33 cellular contexts compared by ENCODE assay signal in genomic region chr1:175009532-175009931, GRCh38. TPM values are rescaled to one million over a fixed set of nuclear protein-coding genes. Genes with fewer than 3 reads are reported as not detected.
DNase-seq lines count a peak whose midpoint lies in the region; ATAC-seq, FAIRE-seq and TF ChIP-seq lines count a peak whose summit lies in the region.
"Had no signal": no experiment of that assay in that cellular context is flagged by ENCODE, and none has a peak within 500 bp of the region (broad histone marks: within the 10 kb centered on the region; RNA-seq: fewer than 3 reads in every experiment).

No MANE protein-coding gene starts in this region.

- no peaks in the 10 kb centered on the region; the same call in 1 of the 2 replicates for H4K20me1 ChIP-seq in HepG2 (ENCODE audit: insufficient read depth, low read length)

- DNase-seq in activated CD4-positive, alpha-beta memory T cell treated with anti-CD3 and anti-CD28 coated beads for 36 hours = no peak
- DNase-seq in activated CD4-positive, alpha-beta memory T cell treated with anti-CD3 and anti-CD28 coated beads, Interleukin-2, amount 10 ng/mL, durations not matched to agents 7 days and 5 days = no peak
- DNase-seq in MV-4-11 (lab: John Stamatoyannopoulos, UW) (peak; percentile 23), HepG2 (ENCODE audit: low spot score) (no peak), AG20443 (ENCODE audit: low spot score) (no peak), HUDEP-2 (lab: John Stamatoyannopoulos, UW; ENCODE audit: unreplicated experiment in 76 of 76) (no peak)
- DNase-seq in activated T-helper 1 cell treated with anti-CD3 and anti-CD28 coated beads, Interleukin-12 subunit alpha, Interleukin-12 subunit beta, Interleukin-2, Interleukin-4 antibody, amounts not matched to agents 30 ng/mL and 10 ng/mL and 1 ng/mL, durations not matched to agents 14 hours and 24 hours and 36 hours (ENCODE audit: low spot score) = no peak
- DNase-seq: activated CD4-positive, alpha-beta T cell treated with anti-CD3 and anti-CD28 coated beads, Interleukin-2, amount 50 U/mL, for 48 hours; activated naive CD4-positive, alpha-beta T cell; AML-193; CD8-positive, alpha-beta memory T cell; DMS153; effector CD8-positive, alpha-beta T cell; foreskin fibroblast; H7; heart left ventricle; KG1; kidney; NCI-H1436 treated with DMSO at 0.1 percent for 48 hours; NCI-H2107; NCI-H446; NCI-H774; pancreas; SK-N-SH; T-helper 2 cell; WERI-Rb-1 had no signal

- H3K79me2 ChIP-seq in HepG2 (ENCODE audit: insufficient read depth, low read length) = peaks cover 38% of the 10 kb centered on the region

- H3K27me3 Mint-ChIP-seq in activated CD4-positive, alpha-beta memory T cell treated with anti-CD3 and anti-CD28 coated beads for 36 hours = no peaks in the 10 kb centered on the region
- no peaks in the 10 kb centered on the region for H3K27me3 Mint-ChIP-seq in activated CD4-positive, alpha-beta memory T cell treated with anti-CD3 and anti-CD28 coated beads, Interleukin-2, amount 10 ng/mL, durations not matched to agents 7 days and 5 days
- no peaks in the 10 kb centered on the region for H3K27me3 Mint-ChIP-seq in activated T-helper 1 cell treated with anti-CD3 and anti-CD28 coated beads, Interleukin-12 subunit alpha, Interleukin-12 subunit beta, Interleukin-2, Interleukin-4 antibody, amounts not matched to agents 30 ng/mL and 10 ng/mL and 1 ng/mL, durations not matched to agents 14 hours and 24 hours and 36 hours (ENCODE audit: insufficient read depth)
- H3K27me3 Mint-ChIP-seq: CD8-positive, alpha-beta memory T cell; type B pancreatic cell had no signal

- CTCF ChIA-PET in activated CD4-positive, alpha-beta memory T cell treated with anti-CD3 and anti-CD28 coated beads for 36 hours (lab: Charles Lee) = no interaction called here
- CTCF ChIA-PET in activated CD4-positive, alpha-beta memory T cell treated with anti-CD3 and anti-CD28 coated beads, Interleukin-2, amount 10 ng/mL, durations not matched to agents 7 days and 5 days (lab: Charles Lee) = interaction anchor here (1.5 kb wide), 1 partner anchor 10 kb away, joined by 3 read pairs; the partner anchor contains the start of gene CACYBP
- CTCF ChIA-PET in HepG2 (lab: Yijun Ruan, JAX; ENCODE audit: low intra/inter-chr PET ratio, low total read pairs) = no interaction called here

- no peaks in the 10 kb centered on the region for H3K9me3 Mint-ChIP-seq in activated CD4-positive, alpha-beta memory T cell treated with anti-CD3 and anti-CD28 coated beads for 36 hours
- H3K9me3 Mint-ChIP-seq in activated CD4-positive, alpha-beta memory T cell treated with anti-CD3 and anti-CD28 coated beads, Interleukin-2, amount 10 ng/mL, durations not matched to agents 7 days and 5 days = no peaks in the 10 kb centered on the region
- H3K9me3 Mint-ChIP-seq in activated T-helper 1 cell treated with anti-CD3 and anti-CD28 coated beads, Interleukin-12 subunit alpha, Interleukin-12 subunit beta, Interleukin-2, Interleukin-4 antibody, amounts not matched to agents 30 ng/mL and 10 ng/mL and 1 ng/mL, durations not matched to agents 14 hours and 24 hours and 36 hours = no peaks in the 10 kb centered on the region
- H3K9me3 Mint-ChIP-seq: CD8-positive, alpha-beta memory T cell; neural crest cell; type B pancreatic cell had no signal

- TF ChIP-seq CTCF in HepG2 (CRISPR knock-in tag; IDR thresholded peaks at IDR 0.05) = no peak

- intact Hi-C loops in activated CD4-positive, alpha-beta memory T cell treated with anti-CD3 and anti-CD28 coated beads for 36 hours (cut with micrococcal nuclease) = no loop called here
- intact Hi-C loops in activated T-helper 1 cell treated with anti-CD3 and anti-CD28 coated beads, Interleukin-12 subunit alpha, Interleukin-12 subunit beta, Interleukin-2, Interleukin-4 antibody, amounts not matched to agents 30 ng/mL and 10 ng/mL and 1 ng/mL, durations not matched to agents 14 hours and 24 hours and 36 hours (cut with micrococcal nuclease) = no loop called here
- intact Hi-C loops in HepG2 (cut with micrococcal nuclease; ENCODE audit: unreplicated experiment) = no loop called here

- POLR2A ChIA-PET in activated CD4-positive, alpha-beta memory T cell treated with anti-CD3 and anti-CD28 coated beads for 36 hours (lab: Charles Lee) = interaction anchor here (1.2 kb wide), 1 partner anchor 13 kb away, joined by 3 read pairs; no protein-coding TSS in a partner anchor
- POLR2A ChIA-PET in activated CD4-positive, alpha-beta memory T cell treated with anti-CD3 and anti-CD28 coated beads, Interleukin-2, amount 10 ng/mL, durations not matched to agents 7 days and 5 days (lab: Charles Lee) = interaction anchor here (1.1 to 4.2 kb wide), 2 partner anchors 10 to 14 kb away, joined by 3 to 22 read pairs; partner anchors contain the start of genes CACYBP and MRPS14
- POLR2A ChIA-PET in HepG2 (lab: Yijun Ruan, JAX) = interaction anchor here (0.7 to 1.2 kb wide), 3 partner anchors 9 to 13 kb away, joined by 3 to 5 read pairs (median 3); partner anchors contain the start of gene CACYBP

- peaks cover 11 to 86% of the 10 kb centered on the region in 2 experiments for H3K36me3 ChIP-seq in HepG2 (replicated peaks in 1 of 2; ENCODE audit: control insufficient read depth in 1 of 2, insufficient read depth in 2 of 2, low read length in 2 of 2)

- ATAC-seq in HepG2 (no peak), HG03095 (IDR thresholded peaks at IDR 0.05; ENCODE audit: unreplicated experiment) (no peak)
- ATAC-seq: pancreas had no signal

- no peak overlapping the region for H3K9ac ChIP-seq in HepG2 (ENCODE audit: insufficient read depth, low read depth, low read length)
- H3K9ac ChIP-seq: SK-N-SH had no signal

- H3K4me1 ChIP-seq in HepG2 (ENCODE audit: insufficient read depth, low read length) = no peaks in the 10 kb centered on the region
- H3K4me1 ChIP-seq: pancreas had no signal

- TF ChIP-seq EP300 in HepG2 (IDR thresholded peaks at IDR 0.05; ENCODE audit: low read depth in 2 of 2, low read length in 2 of 2) (no peak), HepG2 (CRISPR knock-in tag; IDR thresholded peaks at IDR 0.05; ENCODE audit: borderline replicate concordance) (no peak)

- H3K9me3 ChIP-seq in HepG2 (ENCODE audit: low read length) = no peaks in the 10 kb centered on the region
- H3K9me3 ChIP-seq: heart left ventricle, pancreas, SK-N-SH had no signal

- no peak overlapping the region for H3K27ac ChIP-seq in HepG2 (ENCODE audit: extremely low read length, insufficient read depth, low read length)
- H3K27ac ChIP-seq: heart left ventricle, pancreas, RWPE1, WERI-Rb-1 had no signal

- peaks cover 18% of the 10 kb centered on the region for H3K4me1 Mint-ChIP-seq in activated CD4-positive, alpha-beta memory T cell treated with anti-CD3 and anti-CD28 coated beads for 36 hours (ENCODE audit: low read depth)
- peaks cover 21% of the 10 kb centered on the region for H3K4me1 Mint-ChIP-seq in activated CD4-positive, alpha-beta memory T cell treated with anti-CD3 and anti-CD28 coated beads, Interleukin-2, amount 10 ng/mL, durations not matched to agents 7 days and 5 days
- peaks cover 32% of the 10 kb centered on the region for H3K4me1 Mint-ChIP-seq in activated T-helper 1 cell treated with anti-CD3 and anti-CD28 coated beads, Interleukin-12 subunit alpha, Interleukin-12 subunit beta, Interleukin-2, Interleukin-4 antibody, amounts not matched to agents 30 ng/mL and 10 ng/mL and 1 ng/mL, durations not matched to agents 14 hours and 24 hours and 36 hours (ENCODE audit: low read depth)
- H3K4me1 Mint-ChIP-seq: neural crest cell had no signal

- no peaks in the 10 kb centered on the region for H3K27me3 ChIP-seq in HepG2 (ENCODE audit: control insufficient read depth in 1 of 2, insufficient read depth in 2 of 2, low read length in 2 of 2)
- H3K27me3 ChIP-seq: heart left ventricle, pancreas had no signal

- no peak for TF ChIP-seq RAD21 in HepG2 (CRISPR knock-in tag; IDR thresholded peaks at IDR 0.05)

- peaks cover 58% of the 10 kb centered on the region for H3K36me3 Mint-ChIP-seq in activated CD4-positive, alpha-beta memory T cell treated with anti-CD3 and anti-CD28 coated beads for 36 hours
- H3K36me3 Mint-ChIP-seq in activated CD4-positive, alpha-beta memory T cell treated with anti-CD3 and anti-CD28 coated beads, Interleukin-2, amount 10 ng/mL, durations not matched to agents 7 days and 5 days (ENCODE audit: low read depth) = peaks cover 75% of the 10 kb centered on the region
- peaks cover 65% of the 10 kb centered on the region for H3K36me3 Mint-ChIP-seq in activated T-helper 1 cell treated with anti-CD3 and anti-CD28 coated beads, Interleukin-12 subunit alpha, Interleukin-12 subunit beta, Interleukin-2, Interleukin-4 antibody, amounts not matched to agents 30 ng/mL and 10 ng/mL and 1 ng/mL, durations not matched to agents 14 hours and 24 hours and 36 hours (ENCODE audit: low read depth)

- no peak overlapping the region for H2AFZ ChIP-seq in HepG2 (ENCODE audit: low read length)

- no peak overlapping the region for H3K4me2 ChIP-seq in HepG2 (ENCODE audit: low read depth, low read length)
- H3K4me2 ChIP-seq: SK-N-SH, smooth muscle cell had no signal

- FAIRE-seq in HepG2 (lab: Jason Lieb, UNC) = peak; percentile 4
- FAIRE-seq: A204.1, kidney, pancreas had no signal

- in situ Hi-C loops in HepG2 (cut with HindIII; ENCODE audit: extremely low pct_ligation_motif_present, low pct_unique_long_range_greater_than_20kb) = no loop called here

- no peak for TF ChIP-seq POLR2A in HepG2 (IDR thresholded peaks at IDR 0.05; ENCODE audit: insufficient read depth in 1 of 2, low read depth in 2 of 2, low read length in 2 of 2)

- peak overlapping the region; percentile 10 for H3K27ac Mint-ChIP-seq in activated CD4-positive, alpha-beta memory T cell treated with anti-CD3 and anti-CD28 coated beads for 36 hours
- H3K27ac Mint-ChIP-seq in activated CD4-positive, alpha-beta memory T cell treated with anti-CD3 and anti-CD28 coated beads, Interleukin-2, amount 10 ng/mL, durations not matched to agents 7 days and 5 days = no peak overlapping the region
- H3K27ac Mint-ChIP-seq in activated T-helper 1 cell treated with anti-CD3 and anti-CD28 coated beads, Interleukin-12 subunit alpha, Interleukin-12 subunit beta, Interleukin-2, Interleukin-4 antibody, amounts not matched to agents 30 ng/mL and 10 ng/mL and 1 ng/mL, durations not matched to agents 14 hours and 24 hours and 36 hours = peak overlapping the region; percentile 37
- H3K27ac Mint-ChIP-seq: type B pancreatic cell had no signal

- H3K4me3 Mint-ChIP-seq in activated CD4-positive, alpha-beta memory T cell treated with anti-CD3 and anti-CD28 coated beads for 36 hours = no peak overlapping the region
- H3K4me3 Mint-ChIP-seq in activated CD4-positive, alpha-beta memory T cell treated with anti-CD3 and anti-CD28 coated beads, Interleukin-2, amount 10 ng/mL, durations not matched to agents 7 days and 5 days = no peak overlapping the region
- no peak overlapping the region for H3K4me3 Mint-ChIP-seq in activated T-helper 1 cell treated with anti-CD3 and anti-CD28 coated beads, Interleukin-12 subunit alpha, Interleukin-12 subunit beta, Interleukin-2, Interleukin-4 antibody, amounts not matched to agents 30 ng/mL and 10 ng/mL and 1 ng/mL, durations not matched to agents 14 hours and 24 hours and 36 hours
- H3K4me3 Mint-ChIP-seq: CD8-positive, alpha-beta memory T cell; neural crest cell; type B pancreatic cell had no signal

- H3K4me3 ChIP-seq in HepG2 (replicated peaks in 1 of 3; ENCODE audit: insufficient read depth in 1 of 3, low read depth in 2 of 3, low read length in 3 of 3) = no peak overlapping the region
- H3K4me3 ChIP-seq: heart left ventricle, lung, pancreas, smooth muscle cell had no signal

- 97% methylated on average over 10 of the region's 10 CpGs for WGBS in HepG2 (ENCODE audit: low lambda C conversion rate)

- BruUV-seq in HepG2 (replicated peaks; lab: Mats Ljungman, UMichigan) = no TSS peak

RNA-seq across cellular contexts. Expression of gene CACYBP, which starts 9.8 kb away (rescaled TPM):
- total RNA-seq in activated CD4-positive, alpha-beta memory T cell treated with anti-CD3 and anti-CD28 coated beads for 36 hours = 100 to 1,000 TPM; 399 to 409 TPM
- total RNA-seq in activated CD4-positive, alpha-beta memory T cell treated with anti-CD3 and anti-CD28 coated beads, Interleukin-2, amount 10 ng/mL, durations not matched to agents 7 days and 5 days = 100 to 1,000 TPM; 234 to 254 TPM
- 342 and 369 TPM in 2 replicates for total RNA-seq in activated T-helper 1 cell treated with anti-CD3 and anti-CD28 coated beads, Interleukin-12 subunit alpha, Interleukin-12 subunit beta, Interleukin-2, Interleukin-4 antibody, amounts not matched to agents 30 ng/mL and 10 ng/mL and 1 ng/mL, durations not matched to agents 14 hours and 24 hours and 36 hours
- 183 and 247 TPM in 2 replicates for total RNA-seq in HepG2 (2016; rRNA removed; fragmentation: Illumina TruSeq; extraction: Trizol)
- 30.4 and 49.6 TPM in 2 replicates for total RNA-seq in HepG2 (2016; cell fraction: cytosol; rRNA removed; fragmentation: Illumina TruSeq; extraction: Trizol; ENCODE audit: low read depth)
- total RNA-seq in HepG2 (2016; cell fraction: insoluble cytoplasmic fraction; rRNA removed; fragmentation: Illumina TruSeq; extraction: Trizol) = 174 and 253 TPM in 2 replicates
- total RNA-seq in HepG2 (2016; cell fraction: membrane; rRNA removed; fragmentation: Illumina TruSeq; extraction: Trizol) = 59.8 and 73.6 TPM in 2 replicates
- total RNA-seq in HepG2 (2016; cell fraction: nucleus; rRNA removed; fragmentation: Illumina TruSeq; extraction: Trizol) = 71.5 and 73.7 TPM in 2 replicates
- polyA plus RNA-seq in HepG2 (2011; rRNA removed) = 14.4 and 18.4 TPM in 2 replicates
- 16.9 and 18.9 TPM in 2 replicates for polyA plus RNA-seq in HepG2 (2011; cell fraction: cytosol; rRNA removed)
- 6.2 and 30.3 TPM in 2 replicates for polyA plus RNA-seq in HepG2 (2011; cell fraction: nucleus; rRNA removed)
- polyA plus RNA-seq in HepG2 (2012) = 63.3 and 84.9 TPM in 2 replicates
- polyA plus RNA-seq in HepG2 (2016; cell fraction: cytosol; fragmentation: Illumina TruSeq; extraction: Trizol; ENCODE audit: low read depth) = 27.7 and 44.6 TPM in 2 replicates
- 258 and 299 TPM in 2 replicates for polyA plus RNA-seq in HepG2 (2016; cell fraction: insoluble cytoplasmic fraction; fragmentation: Illumina TruSeq; extraction: Trizol; ENCODE audit: low read depth)
- 37.6 and 44.0 TPM in 2 replicates for polyA plus RNA-seq in HepG2 (2016; cell fraction: membrane; fragmentation: Illumina TruSeq; extraction: Trizol; ENCODE audit: low read depth)
- 94.4 and 105 TPM in 2 replicates for polyA plus RNA-seq in HepG2 (2016; cell fraction: nucleus; fragmentation: Illumina TruSeq; extraction: Trizol; ENCODE audit: insufficient read depth, low read depth)
- polyA minus RNA-seq in HepG2 (2011; rRNA and poly(A)+ RNA removed; ENCODE audit: low replicate concordance) = 7.8 and 17.6 TPM in 2 replicates
- 13.6 and 15.7 TPM in 2 replicates for polyA minus RNA-seq in HepG2 (2011; cell fraction: cytosol; rRNA and poly(A)+ RNA removed)
- polyA minus RNA-seq in HepG2 (2011; cell fraction: nucleus; rRNA and poly(A)+ RNA removed) = 22.3 and 32.9 TPM in 2 replicates

RNA-seq across cellular contexts. Expression of gene MRPS14, which starts 13.7 kb away (rescaled TPM):
- total RNA-seq in activated CD4-positive, alpha-beta memory T cell treated with anti-CD3 and anti-CD28 coated beads for 36 hours = 10 to 100 TPM; 44.7 to 47.6 TPM
- total RNA-seq in activated CD4-positive, alpha-beta memory T cell treated with anti-CD3 and anti-CD28 coated beads, Interleukin-2, amount 10 ng/mL, durations not matched to agents 7 days and 5 days = 10 to 100 TPM; 34.1 TPM
- total RNA-seq in activated T-helper 1 cell treated with anti-CD3 and anti-CD28 coated beads, Interleukin-12 subunit alpha, Interleukin-12 subunit beta, Interleukin-2, Interleukin-4 antibody, amounts not matched to agents 30 ng/mL and 10 ng/mL and 1 ng/mL, durations not matched to agents 14 hours and 24 hours and 36 hours = 29.2 and 29.9 TPM in 2 replicates
- 43.2 and 52.7 TPM in 2 replicates for total RNA-seq in HepG2 (2016; rRNA removed; fragmentation: Illumina TruSeq; extraction: Trizol)
- total RNA-seq in HepG2 (2016; cell fraction: cytosol; rRNA removed; fragmentation: Illumina TruSeq; extraction: Trizol; ENCODE audit: low read depth) = 9.3 and 9.4 TPM in 2 replicates
- 44.1 and 58.4 TPM in 2 replicates for total RNA-seq in HepG2 (2016; cell fraction: insoluble cytoplasmic fraction; rRNA removed; fragmentation: Illumina TruSeq; extraction: Trizol)
- total RNA-seq in HepG2 (2016; cell fraction: membrane; rRNA removed; fragmentation: Illumina TruSeq; extraction: Trizol) = 13.3 and 14.6 TPM in 2 replicates
- 19.0 and 20.8 TPM in 2 replicates for total RNA-seq in HepG2 (2016; cell fraction: nucleus; rRNA removed; fragmentation: Illumina TruSeq; extraction: Trizol)
- 32.0 and 36.6 TPM in 2 replicates for polyA plus RNA-seq in HepG2 (2011; rRNA removed)
- 20.4 and 26.8 TPM in 2 replicates for polyA plus RNA-seq in HepG2 (2011; cell fraction: cytosol; rRNA removed)
- 14.8 and 19.5 TPM in 2 replicates for polyA plus RNA-seq in HepG2 (2011; cell fraction: nucleus; rRNA removed)
- 38.4 and 42.2 TPM in 2 replicates for polyA plus RNA-seq in HepG2 (2012)
- 11.7 and 12.1 TPM in 2 replicates for polyA plus RNA-seq in HepG2 (2016; cell fraction: cytosol; fragmentation: Illumina TruSeq; extraction: Trizol; ENCODE audit: low read depth)
- polyA plus RNA-seq in HepG2 (2016; cell fraction: insoluble cytoplasmic fraction; fragmentation: Illumina TruSeq; extraction: Trizol; ENCODE audit: low read depth) = 52.9 and 60.0 TPM in 2 replicates
- polyA plus RNA-seq in HepG2 (2016; cell fraction: membrane; fragmentation: Illumina TruSeq; extraction: Trizol; ENCODE audit: low read depth) = 11.2 and 11.7 TPM in 2 replicates
- 32.8 and 35.8 TPM in 2 replicates for polyA plus RNA-seq in HepG2 (2016; cell fraction: nucleus; fragmentation: Illumina TruSeq; extraction: Trizol; ENCODE audit: insufficient read depth, low read depth)
- polyA minus RNA-seq in HepG2 (2011; rRNA and poly(A)+ RNA removed; ENCODE audit: low replicate concordance) = 11.8 and 20.3 TPM in 2 replicates
- polyA minus RNA-seq in HepG2 (2011; cell fraction: cytosol; rRNA and poly(A)+ RNA removed) = 9.5 and 10.3 TPM in 2 replicates
- polyA minus RNA-seq in HepG2 (2011; cell fraction: nucleus; rRNA and poly(A)+ RNA removed) = 25.4 and 25.8 TPM in 2 replicates

RNA-seq across cellular contexts. Expression of gene TNN, which starts 58.1 kb away (rescaled TPM):
- total RNA-seq in activated CD4-positive, alpha-beta memory T cell treated with anti-CD3 and anti-CD28 coated beads for 36 hours = under 1 TPM in 1 of 2 experiments, not detected in 1; 0.05 TPM
- total RNA-seq in activated CD4-positive, alpha-beta memory T cell treated with anti-CD3 and anti-CD28 coated beads, Interleukin-2, amount 10 ng/mL, durations not matched to agents 7 days and 5 days = not detected
- total RNA-seq in activated T-helper 1 cell treated with anti-CD3 and anti-CD28 coated beads, Interleukin-12 subunit alpha, Interleukin-12 subunit beta, Interleukin-2, Interleukin-4 antibody, amounts not matched to agents 30 ng/mL and 10 ng/mL and 1 ng/mL, durations not matched to agents 14 hours and 24 hours and 36 hours = not detected in 2 replicates
- total RNA-seq in HepG2 (2016; rRNA removed; fragmentation: Illumina TruSeq; extraction: Trizol) = not detected in 2 replicates
- total RNA-seq in HepG2 (2016; cell fraction: cytosol; rRNA removed; fragmentation: Illumina TruSeq; extraction: Trizol; ENCODE audit: low read depth) = not detected in 2 replicates
- not detected in 2 replicates for total RNA-seq in HepG2 (2016; cell fraction: insoluble cytoplasmic fraction; rRNA removed; fragmentation: Illumina TruSeq; extraction: Trizol)
- not detected in 2 replicates for total RNA-seq in HepG2 (2016; cell fraction: membrane; rRNA removed; fragmentation: Illumina TruSeq; extraction: Trizol)
- total RNA-seq in HepG2 (2016; cell fraction: nucleus; rRNA removed; fragmentation: Illumina TruSeq; extraction: Trizol) = not detected in 2 replicates
- 0.03 TPM in 1 of 2 replicates, not detected in the other for polyA plus RNA-seq in HepG2 (2011; rRNA removed)
- not detected in 2 replicates for polyA plus RNA-seq in HepG2 (2011; cell fraction: cytosol; rRNA removed)
- polyA plus RNA-seq in HepG2 (2011; cell fraction: nucleus; rRNA removed) = 0.05 TPM in 1 of 2 replicates, not detected in the other
- polyA plus RNA-seq in HepG2 (2012) = not detected in 2 replicates
- polyA plus RNA-seq in HepG2 (2016; cell fraction: cytosol; fragmentation: Illumina TruSeq; extraction: Trizol; ENCODE audit: low read depth) = not detected in 2 replicates
- polyA plus RNA-seq in HepG2 (2016; cell fraction: insoluble cytoplasmic fraction; fragmentation: Illumina TruSeq; extraction: Trizol; ENCODE audit: low read depth) = not detected in 2 replicates
- polyA plus RNA-seq in HepG2 (2016; cell fraction: membrane; fragmentation: Illumina TruSeq; extraction: Trizol; ENCODE audit: low read depth) = not detected in 2 replicates
- polyA plus RNA-seq in HepG2 (2016; cell fraction: nucleus; fragmentation: Illumina TruSeq; extraction: Trizol; ENCODE audit: insufficient read depth, low read depth) = not detected in 2 replicates
- polyA minus RNA-seq in HepG2 (2011; rRNA and poly(A)+ RNA removed; ENCODE audit: low replicate concordance) = 0.05 TPM in 1 of 2 replicates, not detected in the other
- polyA minus RNA-seq in HepG2 (2011; cell fraction: cytosol; rRNA and poly(A)+ RNA removed) = not detected in 2 replicates
- polyA minus RNA-seq in HepG2 (2011; cell fraction: nucleus; rRNA and poly(A)+ RNA removed) = not detected in 2 replicates
- total RNA-seq: CD8-positive, alpha-beta memory T cell; kidney had no signal
- polyA plus RNA-seq: CD8-positive, alpha-beta memory T cell; SK-N-SH had no signal
